ENCODE assay signal across 7 cellular contexts in genomic region chr4:128422296-128422695, GRCh38.
DNase-seq lines count a peak whose midpoint lies in the region; ATAC-seq and TF ChIP-seq lines count a peak whose summit lies in the region.
"Not testable (repeated sequence)": the region's sequence is repeated elsewhere in the genome, so short reads cannot be mapped to it uniquely, and the experiment has no call there.

No MANE protein-coding gene starts in this region.

- H3K9me3 Mint-ChIP-seq in chondrocyte (ENCODE audit: low read depth), result not testable (repeated sequence)

- TF ChIP-seq CTCF in chondrocyte (IDR thresholded peaks at IDR 0.05), result not testable (repeated sequence)

- ATAC-seq in GM18508 (IDR thresholded peaks at IDR 0.05; ENCODE audit: insufficient read depth, unreplicated experiment) (peak; percentile 86), GM19324 (IDR thresholded peaks at IDR 0.05; ENCODE audit: low FRiP score, unreplicated experiment) (peak; percentile 89), GM21447 (IDR thresholded peaks at IDR 0.05; ENCODE audit: unreplicated experiment) (peak; percentile 70), HG02759 (IDR thresholded peaks at IDR 0.05; ENCODE audit: unreplicated experiment) (peak; percentile 76), HG03060 (IDR thresholded peaks at IDR 0.05; ENCODE audit: low read depth, unreplicated experiment) (peak; percentile 82), HG03439 (IDR thresholded peaks at IDR 0.05; ENCODE audit: unreplicated experiment) (peak; percentile 54)

- H3K27me3 Mint-ChIP-seq in chondrocyte (ENCODE audit: low read depth), result not testable (repeated sequence)

- H3K4me1 Mint-ChIP-seq in chondrocyte (ENCODE audit: low read depth), result peaks cover 31% of the 10 kb centered on the region

- H3K4me3 Mint-ChIP-seq in chondrocyte (ENCODE audit: unreplicated experiment), result not testable (repeated sequence)

- not testable (repeated sequence) for H3K36me3 Mint-ChIP-seq in chondrocyte (ENCODE audit: low read depth)

- peak overlapping the region; percentile 22 for H3K27ac Mint-ChIP-seq in chondrocyte (ENCODE audit: unreplicated experiment)

- DNase-seq in chondrocyte (ENCODE audit: low spot score), result not testable (repeated sequence)
